Comparison of ENCODE assay signal across 8 cellular contexts in genomic region chr19:45470147-45471081, GRCh38. TPM values are rescaled to one million over a fixed set of nuclear protein-coding genes. Genes with fewer than 3 reads are reported as not detected.
DNase-seq lines count a peak whose midpoint lies in the region; ATAC-seq and TF ChIP-seq lines count a peak whose summit lies in the region.

No MANE protein-coding gene starts in this region.

- no CpG with 5 or more reads among the region's 40 CpGs for WGBS in neuronal stem cell (ENCODE audit: extremely low coverage in 2 of 2, insufficient read length in 2 of 2, insufficient replicate concordance in 1 of 2), 2 donors

- peak overlapping the region; percentile 49 for H2BK5ac ChIP-seq in neuronal stem cell (ENCODE audit: low read length)

- H3K4me3 Mint-ChIP-seq in GM23338: peak overlapping the region; percentile 87

- H2AFZ ChIP-seq in GM23338 (peak overlapping the region; percentile 38; the same call in 1 of the 2 replicates), neuronal stem cell (ENCODE audit: low read length) (peak overlapping the region; percentile 94)

- H3K9me2 ChIP-seq in GM23338 (ENCODE audit: insufficient read depth): no peaks in the 10 kb centered on the region

- H3K27ac Mint-ChIP-seq in GM23338: peak overlapping the region; percentile 98; the same call in 1 of the 2 replicates

- H3K4me2 ChIP-seq in GM23338 (peak overlapping the region; percentile 96), neuronal stem cell (ENCODE audit: insufficient read depth, low read length, poor library complexity, severe bottlenecking) (peak overlapping the region; percentile 97)

- H3K14ac ChIP-seq in neuronal stem cell (ENCODE audit: low read length): no peak overlapping the region

- H3K9ac ChIP-seq in endocrine pancreas (ENCODE audit: control insufficient read depth, insufficient read depth, low read length) (peak overlapping the region; percentile 27), neuronal stem cell (ENCODE audit: low read depth, low read length, poor library complexity) (peak overlapping the region; percentile 24)

- H3K9me3 Mint-ChIP-seq in GM23338: no peaks in the 10 kb centered on the region

- no peaks in the 10 kb centered on the region for H3K79me2 ChIP-seq in GM23338 (replicated peaks; ENCODE audit: insufficient read depth)

- no peaks in the 10 kb centered on the region; the same call in 2 of the 3 replicates for H3K36me3 Mint-ChIP-seq in GM23338 (ENCODE audit: low read depth)

- H3K23ac ChIP-seq in neuronal stem cell (ENCODE audit: low read depth, low read length, poor library complexity): peak overlapping the region; percentile 26

- no peaks in the 10 kb centered on the region for H3K36me3 ChIP-seq in GM23338 (ENCODE audit: insufficient read depth)
- H3K36me3 ChIP-seq in endocrine pancreas (ENCODE audit: control insufficient read depth, insufficient read depth, low read length): peaks cover 45% of the 10 kb centered on the region
- H3K36me3 ChIP-seq in neuronal stem cell (replicated peaks in 1 of 2; ENCODE audit: control insufficient read depth in 2 of 2, insufficient read depth in 2 of 2, low read length in 2 of 2): no peaks in the 10 kb centered on the region

- no peak overlapping the region for H3K4ac ChIP-seq in neuronal stem cell (ENCODE audit: low read length)

- H4K8ac ChIP-seq in neuronal stem cell (ENCODE audit: low read depth, low read length): no peak overlapping the region

- DNase-seq in GM23338 (ENCODE audit: low spot score) (no peak), T-helper 9 cell (peak; percentile 48), neuronal stem cell (ENCODE audit: low spot score) (no peak), NCI-H446 (lab: John Stamatoyannopoulos, UW) (no peak)

- H2BK12ac ChIP-seq in neuronal stem cell (ENCODE audit: low read length): peak overlapping the region; percentile 97

- ATAC-seq in GM23338: no peak
- no peak for ATAC-seq in GM21390 (IDR thresholded peaks at IDR 0.05; ENCODE audit: unreplicated experiment)
- no peak for ATAC-seq in HG02852 (IDR thresholded peaks at IDR 0.05; ENCODE audit: unreplicated experiment)
- no peak for ATAC-seq in GM18861 (IDR thresholded peaks at IDR 0.05; ENCODE audit: unreplicated experiment)

- no peaks in the 10 kb centered on the region for H3K9me3 ChIP-seq in endocrine pancreas (ENCODE audit: control insufficient read depth, low read length)
- no peaks in the 10 kb centered on the region for H3K9me3 ChIP-seq in neuronal stem cell (replicated peaks in 1 of 2; ENCODE audit: control insufficient read depth in 2 of 2, insufficient read depth in 1 of 2, low read depth in 1 of 2, low read length in 2 of 2)

- peak overlapping the region; percentile 81 for H2BK15ac ChIP-seq in neuronal stem cell (ENCODE audit: low read length)

- peak overlapping the region; percentile 95 for H3K4me3 ChIP-seq in GM23338
- H3K4me3 ChIP-seq in endocrine pancreas (ENCODE audit: control insufficient read depth, insufficient read depth, low read length): peak overlapping the region; percentile 69
- H3K4me3 ChIP-seq in neuronal stem cell (ENCODE audit: low read length in 2 of 2): peak overlapping the region; percentile 58 to 93

- TF ChIP-seq CTCF in GM23338 (conservative IDR thresholded peaks at IDR 0.05; ENCODE audit: low read depth in 2 of 2): no peak

- H4K91ac ChIP-seq in neuronal stem cell (ENCODE audit: low read depth, low read length, poor library complexity): no peak overlapping the region

- H3F3A ChIP-seq in GM23338 (replicated peaks; ENCODE audit: low read depth): peaks cover 17% of the 10 kb centered on the region

- peaks cover 34% of the 10 kb centered on the region for H3K4me1 Mint-ChIP-seq in GM23338

- no peak overlapping the region for H3K27ac ChIP-seq in GM23338 (ENCODE audit: low read depth)
- H3K27ac ChIP-seq in neuronal stem cell (replicated peaks; ENCODE audit: low read length): no peak overlapping the region

- no peak overlapping the region for H2BK120ac ChIP-seq in neuronal stem cell (ENCODE audit: low read depth, low read length)

- H3K18ac ChIP-seq in neuronal stem cell (ENCODE audit: low read length): peak overlapping the region; percentile 33

- no peaks in the 10 kb centered on the region for H3K79me1 ChIP-seq in neuronal stem cell (ENCODE audit: low read depth, low read length)

- peak overlapping the region; percentile 24 for H2AK5ac ChIP-seq in neuronal stem cell (ENCODE audit: low read depth, low read length)

- H3K27me3 ChIP-seq in GM23338 (ENCODE audit: insufficient read depth) (peaks cover 62% of the 10 kb centered on the region), endocrine pancreas (ENCODE audit: control insufficient read depth, insufficient read depth, low read length) (peaks cover 5% of the 10 kb centered on the region), neuronal stem cell (ENCODE audit: control insufficient read depth in 3 of 3, insufficient read depth in 3 of 3, low read depth in 1 of 3, low read length in 3 of 3) (peaks cover 0 to 34% (median 0%) of the 10 kb centered on the region in 3 experiments)

- H4K20me1 ChIP-seq in GM23338 (replicated peaks; ENCODE audit: insufficient read depth): no peaks in the 10 kb centered on the region

- H3K27me3 Mint-ChIP-seq in GM23338 (ENCODE audit: insufficient read depth, low read depth, poor library complexity): peaks cover 45% of the 10 kb centered on the region

- H3K4me1 ChIP-seq in GM23338 (ENCODE audit: insufficient read depth): peaks cover 25% of the 10 kb centered on the region; the same call in 1 of the 2 replicates
- H3K4me1 ChIP-seq in endocrine pancreas (ENCODE audit: control insufficient read depth, insufficient read depth, low read length): no peaks in the 10 kb centered on the region
- peaks cover 15 to 22% of the 10 kb centered on the region in 2 donors for H3K4me1 ChIP-seq in neuronal stem cell (ENCODE audit: control insufficient read depth in 2 of 2, insufficient read depth in 1 of 2, low read depth in 1 of 2, low read length in 2 of 2)

TF ChIP-seq in GM23338, 12 proteins besides CTCF, POLR2A, EP300 and RAD21 (continues in another document):
- TF ChIP-seq EZH2 (IDR thresholded peaks at IDR 0.05; ENCODE audit: low read depth, unreplicated experiment) (no peak), ZNF331 (CRISPR knock-in tag; IDR thresholded peaks at IDR 0.05; ENCODE audit: low read depth) (no peak)

RNA-seq across cellular contexts. Expression of gene FOSB, which starts 2.6 kb away (rescaled TPM):
- 0.89 and 1.9 TPM in 2 replicates for total RNA-seq in GM23338 (2014; rRNA removed; shearing (Covaris generic))
- polyA plus RNA-seq in GM23338 (2016; fragmentation: Nextera tagmentation; extraction: Ambion mirVana): 0.55 and 0.77 TPM in 2 replicates
- 8.5 TPM for polyA plus RNA-seq in neuronal stem cell (2013, experiment 1 of 2)
- polyA plus RNA-seq in neuronal stem cell (2013, experiment 2 of 2): 8.7 TPM

RNA-seq across cellular contexts. Expression of gene RTN2, which starts 26.4 kb away (rescaled TPM):
- total RNA-seq in GM23338 (2014; rRNA removed; shearing (Covaris generic)): 22.8 and 32.1 TPM in 2 replicates
- polyA plus RNA-seq in GM23338 (2016; fragmentation: Nextera tagmentation; extraction: Ambion mirVana): 7.0 and 8.6 TPM in 2 replicates
- 9.5 TPM for polyA plus RNA-seq in neuronal stem cell (2013, experiment 1 of 2)
- polyA plus RNA-seq in neuronal stem cell (2013, experiment 2 of 2): 10.0 TPM

RNA-seq across cellular contexts. Expression of gene PPM1N, which starts 27.8 kb away (rescaled TPM):
- 9.6 and 15.2 TPM in 2 replicates for total RNA-seq in GM23338 (2014; rRNA removed; shearing (Covaris generic))
- 25.1 and 30.1 TPM in 2 replicates for polyA plus RNA-seq in GM23338 (2016; fragmentation: Nextera tagmentation; extraction: Ambion mirVana)
- polyA plus RNA-seq in neuronal stem cell (2013, experiment 1 of 2): 1.3 TPM
- polyA plus RNA-seq in neuronal stem cell (2013, experiment 2 of 2): 1.2 TPM

RNA-seq across cellular contexts. Expression of gene VASP, which starts 36.9 kb away (rescaled TPM):
- total RNA-seq in GM23338 (2014; rRNA removed; shearing (Covaris generic)): 146 and 147 TPM in 2 replicates
- 60.3 and 68.3 TPM in 2 replicates for polyA plus RNA-seq in GM23338 (2016; fragmentation: Nextera tagmentation; extraction: Ambion mirVana)
- 61.7 TPM for polyA plus RNA-seq in neuronal stem cell (2013, experiment 1 of 2)
- 63.2 TPM for polyA plus RNA-seq in neuronal stem cell (2013, experiment 2 of 2)

RNA-seq across cellular contexts. Expression of gene ERCC1, which starts 46.7 kb away (rescaled TPM):
- 39.0 and 45.9 TPM in 2 replicates for total RNA-seq in GM23338 (2014; rRNA removed; shearing (Covaris generic))
- 52.3 and 56.3 TPM in 2 replicates for polyA plus RNA-seq in GM23338 (2016; fragmentation: Nextera tagmentation; extraction: Ambion mirVana)
- 90.0 TPM for polyA plus RNA-seq in neuronal stem cell (2013, experiment 1 of 2)
- polyA plus RNA-seq in neuronal stem cell (2013, experiment 2 of 2): 87.6 TPM
